Comparison of ENCODE assay signal across 2 cellular contexts in genomic region chr4:155392486-155393184, GRCh38.
A peak's percentile ranks its signal among the peaks of the same experiment; 100 is the strongest.
TF ChIP-seq lines count a peak whose summit lies in the region.

No MANE protein-coding gene starts in this region.

TF ChIP-seq in A549, 52 proteins besides CTCF, POLR2A, EP300 and RAD21 (continued from another document):
- TF ChIP-seq MAX (IDR thresholded peaks at IDR 0.05), result peak; percentile 32; the same call in 1 of the 2 replicates

TF ChIP-seq in HCT116, 20 proteins besides CTCF, POLR2A, EP300 and RAD21 (continued from another document):
- TF ChIP-seq YY1 (IDR thresholded peaks at IDR 0.05; ENCODE audit: extremely low read depth, insufficient replicate concordance, low read depth, low read length) (no peak), EGR1 (IDR thresholded peaks at IDR 0.05; ENCODE audit: low read depth) (no peak), CBX3 (IDR thresholded peaks at IDR 0.05; ENCODE audit: low read depth) (0 out of 2 replicates have a peak, but pooled peaks have one; percentile 19), ZNF274 (IDR thresholded peaks at IDR 0.05; ENCODE audit: low read depth, low read length) (no peak), ATF3 (IDR thresholded peaks at IDR 0.05) (no peak), POLR2AphosphoS5 (IDR thresholded peaks at IDR 0.05; ENCODE audit: low read depth, low read length) (peak; percentile 34; the same call in 1 of the 2 replicates), SIN3A (IDR thresholded peaks at IDR 0.05; ENCODE audit: low read depth) (peak; percentile 55; the same call in 1 of the 2 replicates), MAX (IDR thresholded peaks at IDR 0.05) (peak; percentile 66; the same call in 1 of the 2 replicates)
